17 cellular contexts compared by ENCODE assay signal in the genomic region with DNA sequence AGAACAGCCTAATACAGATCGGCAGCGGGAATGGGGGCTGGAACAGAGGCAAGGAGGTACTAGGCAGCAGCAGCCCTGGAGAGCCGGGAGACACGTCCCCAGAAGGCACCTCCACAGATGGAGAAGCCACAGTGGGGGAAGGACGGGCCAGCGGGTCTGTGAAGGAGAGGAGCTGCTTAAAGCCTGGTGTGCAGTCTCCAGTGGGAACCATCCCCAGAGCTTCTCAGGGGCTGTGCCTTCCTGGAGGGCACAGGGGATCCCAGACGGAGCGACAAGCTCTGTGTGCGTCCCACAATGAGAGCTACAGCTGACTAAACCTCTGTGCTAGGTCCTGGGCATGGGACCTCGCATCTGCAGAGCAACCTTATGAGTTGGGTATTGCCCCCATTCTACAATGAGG. TPM values are rescaled to one million over a fixed set of nuclear protein-coding genes. Genes with fewer than 3 reads are reported as not detected.
DNase-seq lines count a peak whose midpoint lies in the region; ATAC-seq, FAIRE-seq and TF ChIP-seq lines count a peak whose summit lies in the region.
"Had no signal": no experiment of that assay in that cellular context is flagged by ENCODE, and none has a peak within 500 bp of the region (broad histone marks: within the 10 kb centered on the region; RNA-seq: fewer than 3 reads in every experiment).

No MANE protein-coding gene starts in this region.

- no peaks in the 10 kb centered on the region for H3K27me3 Mint-ChIP-seq in activated CD4-positive, alpha-beta T cell treated with anti-CD3 and anti-CD28 coated beads, Interleukin-2, amount 10 ng/mL, durations not matched to agents 7 days and 5 days
- H3K27me3 Mint-ChIP-seq in IgD-negative memory B cell: no peaks in the 10 kb centered on the region
- H3K27me3 Mint-ChIP-seq in nephron (ENCODE audit: low read depth): no peaks in the 10 kb centered on the region
- H3K27me3 Mint-ChIP-seq: effector memory CD8-positive, alpha-beta T cell had no signal

- POLR2A ChIA-PET in activated CD4-positive, alpha-beta T cell treated with anti-CD3 and anti-CD28 coated beads, Interleukin-2, amount 10 ng/mL, durations not matched to agents 7 days and 5 days (lab: Charles Lee): no interaction called here

- TF ChIP-seq CTCF in bronchial epithelial cell (IDR thresholded peaks at IDR 0.05; ENCODE audit: insufficient read depth, low read length, severe bottlenecking) (no peak), nephron (IDR thresholded peaks at IDR 0.05; ENCODE audit: unreplicated experiment in 3 of 3) (no peak)

- peaks cover 29% of the 10 kb centered on the region for H3K4me1 Mint-ChIP-seq in activated CD4-positive, alpha-beta T cell treated with anti-CD3 and anti-CD28 coated beads, Interleukin-2, amount 10 ng/mL, durations not matched to agents 7 days and 5 days
- H3K4me1 Mint-ChIP-seq in IgD-negative memory B cell (peaks cover 4 to 29% (median 4%) of the 10 kb centered on the region in 3 donors), nephron (peaks cover 52% of the 10 kb centered on the region)

- no peak overlapping the region for H3K4me3 Mint-ChIP-seq in activated CD4-positive, alpha-beta T cell treated with anti-CD3 and anti-CD28 coated beads, Interleukin-2, amount 10 ng/mL, durations not matched to agents 7 days and 5 days
- H3K4me3 Mint-ChIP-seq in IgD-negative memory B cell (peak overlapping the region in 2 of 4 donors; percentile 23 to 74), nephron (no peak overlapping the region)
- H3K4me3 Mint-ChIP-seq: effector memory CD8-positive, alpha-beta T cell had no signal

- no peaks in the 10 kb centered on the region for H3K9me3 Mint-ChIP-seq in activated CD4-positive, alpha-beta T cell treated with anti-CD3 and anti-CD28 coated beads, Interleukin-2, amount 10 ng/mL, durations not matched to agents 7 days and 5 days
- H3K9me3 Mint-ChIP-seq in IgD-negative memory B cell (peaks cover 0 to 8% (median 0%) of the 10 kb centered on the region in 3 donors), nephron (no peaks in the 10 kb centered on the region)
- H3K9me3 Mint-ChIP-seq: effector memory CD8-positive, alpha-beta T cell had no signal

- no peak for ATAC-seq in GM18511 (IDR thresholded peaks at IDR 0.05; ENCODE audit: unreplicated experiment)
- ATAC-seq: effector memory CD8-positive, alpha-beta T cell; Panc1 had no signal

- H3K36me3 ChIP-seq in bronchial epithelial cell (ENCODE audit: control insufficient read depth, insufficient read depth, low read length): peaks cover 50% of the 10 kb centered on the region

- CTCF ChIA-PET in activated CD4-positive, alpha-beta T cell treated with anti-CD3 and anti-CD28 coated beads, Interleukin-2, amount 10 ng/mL, durations not matched to agents 7 days and 5 days (lab: Charles Lee): interaction anchor here (1.1 to 1.2 kb wide), 2 partner anchors 14 to 16 kb away, joined by 3 read pairs; no protein-coding TSS in a partner anchor

- no peak for DNase-seq in activated CD4-positive, alpha-beta T cell treated with anti-CD3 and anti-CD28 coated beads, Interleukin-2, amount 10 ng/mL, durations not matched to agents 7 days and 5 days
- no peak for DNase-seq in activated CD4-positive, alpha-beta T cell treated with anti-CD3 and anti-CD28 coated beads for 1 hour
- no peak for DNase-seq in bronchial epithelial cell (ENCODE audit: low read depth)
- no peak for DNase-seq in stimulated activated naive CD4-positive, alpha-beta T cell (lab: John Stamatoyannopoulos, UW)
- DNase-seq in stimulated activated CD4-positive, alpha-beta T cell treated with anti-CD3 and anti-CD28 coated beads, Interleukin-4, amount 100 ng/mL, for 4 hours: no peak
- DNase-seq: activated CD8-positive, alpha-beta memory T cell treated with anti-CD3 and anti-CD28 coated beads for 24 hours; activated gamma-delta T cell treated with Interleukin-2 at 50 U/mL for 16 hours; central memory CD4-positive, alpha-beta T cell; effector memory CD8-positive, alpha-beta T cell; NCI-H1092; NCI-H748 treated with DMSO at 0.1 percent for 48 hours; spleen had no signal

- peak; percentile 36 for FAIRE-seq in bronchial epithelial cell (lab: Jason Lieb, UNC)
- FAIRE-seq: urothelium cell line had no signal

- H3K27me3 ChIP-seq in bronchial epithelial cell (ENCODE audit: control insufficient read depth, insufficient read depth, low read length): no peaks in the 10 kb centered on the region
- H3K27me3 ChIP-seq: spleen had no signal

- H3K36me3 Mint-ChIP-seq in activated CD4-positive, alpha-beta T cell treated with anti-CD3 and anti-CD28 coated beads, Interleukin-2, amount 10 ng/mL, durations not matched to agents 7 days and 5 days (ENCODE audit: low read depth): peaks cover 83% of the 10 kb centered on the region
- H3K36me3 Mint-ChIP-seq in IgD-negative memory B cell (peaks cover 34% of the 10 kb centered on the region), nephron (ENCODE audit: low read depth) (peaks cover 75% of the 10 kb centered on the region)

- peak overlapping the region; percentile 46 for H3K27ac Mint-ChIP-seq in activated CD4-positive, alpha-beta T cell treated with anti-CD3 and anti-CD28 coated beads, Interleukin-2, amount 10 ng/mL, durations not matched to agents 7 days and 5 days
- H3K27ac Mint-ChIP-seq in IgD-negative memory B cell (peak overlapping the region; percentile 86 to 99 (median 97)), nephron (peak overlapping the region; percentile 8 to 66 (median 15))

- H3K4me3 ChIP-seq in bronchial epithelial cell (ENCODE audit: low read depth, low read length): no peak overlapping the region
- H3K4me3 ChIP-seq: spleen had no signal

RNA-seq across cellular contexts. Expression of gene EZR, which starts 50.8 kb away (rescaled TPM):
- 100 to 1,000 TPM; 201 to 210 TPM for total RNA-seq in activated CD4-positive, alpha-beta T cell treated with anti-CD3 and anti-CD28 coated beads, Interleukin-2, amount 10 ng/mL, durations not matched to agents 7 days and 5 days
- 588 TPM for polyA plus RNA-seq in IgD-negative memory B cell
- 314 and 407 TPM in 2 replicates for total RNA-seq in bronchial epithelial cell

Comparison
In these comparisons a context has a peak if more than half of its experiments do, and no peak if none do; other contexts are left out.
1. H3K27ac Mint-ChIP-seq: peak in every context shown above with its lines; median percentile 97 in IgD-negative memory B cell; 46 in activated CD4-positive, alpha-beta T cell treated with anti-CD3 and anti-CD28 coated beads, Interleukin-2, amount 10 ng/mL, durations not matched to agents 7 days and 5 days; 15 in nephron.